In the genomic region with DNA sequence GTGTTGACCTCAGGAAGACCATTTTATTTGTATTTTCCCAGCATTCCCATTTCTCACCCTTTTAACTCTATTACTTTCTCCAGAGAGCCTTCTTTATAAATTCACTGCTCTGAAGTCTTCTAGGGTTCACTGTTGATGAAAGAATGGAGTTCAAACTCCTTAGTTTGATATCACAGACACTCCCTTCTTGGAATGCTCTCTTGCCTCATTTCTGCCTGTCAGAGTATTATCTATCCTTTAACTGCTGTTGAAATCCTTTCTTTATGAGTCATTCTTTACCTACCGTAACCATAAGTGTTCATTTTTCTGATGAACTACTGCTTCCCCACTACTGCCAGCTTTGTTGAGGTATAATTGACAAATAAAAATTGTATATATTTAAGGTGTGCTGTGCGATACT, we compare ENCODE assay signal across 11 cellular contexts. TPM values are rescaled to one million over a fixed set of nuclear protein-coding genes. Genes with fewer than 3 reads are reported as not detected.
DNase-seq lines count a peak whose midpoint lies in the region; ATAC-seq and TF ChIP-seq lines count a peak whose summit lies in the region.
"Had no signal": no experiment of that assay in that cellular context is flagged by ENCODE, and none has a peak within 500 bp of the region (broad histone marks: within the 10 kb centered on the region; RNA-seq: fewer than 3 reads in every experiment).

No MANE protein-coding gene starts in this region.

- TF ChIP-seq CTCF in brain microvascular endothelial cell (IDR thresholded peaks at IDR 0.05; ENCODE audit: low read depth, low read length, missing control alignments): no peak
- TF ChIP-seq CTCF in neural crest cell (conservative IDR thresholded peaks at IDR 0.05): no peak
- TF ChIP-seq CTCF in adrenal gland (IDR thresholded peaks at IDR 0.05): no peak

- peaks cover 17% of the 10 kb centered on the region for H3K9me3 Mint-ChIP-seq in neural crest cell
- peaks cover 17% of the 10 kb centered on the region for H3K9me3 Mint-ChIP-seq in activated naive CD4-positive, alpha-beta T cell treated with anti-CD3 and anti-CD28 coated beads for 36 hours

- no peaks in the 10 kb centered on the region for H3K9me3 ChIP-seq in adrenal gland (replicated peaks in 1 of 3)

- H3K27me3 Mint-ChIP-seq in neural crest cell (ENCODE audit: low read depth): no peaks in the 10 kb centered on the region
- H3K27me3 Mint-ChIP-seq in activated naive CD4-positive, alpha-beta T cell treated with anti-CD3 and anti-CD28 coated beads for 36 hours (ENCODE audit: low read depth): no peaks in the 10 kb centered on the region

- peak overlapping the region; percentile 17 for H3K4me3 Mint-ChIP-seq in neural crest cell
- no peak overlapping the region for H3K4me3 Mint-ChIP-seq in activated naive CD4-positive, alpha-beta T cell treated with anti-CD3 and anti-CD28 coated beads for 36 hours

- H3K36me3 Mint-ChIP-seq in neural crest cell (ENCODE audit: low read depth): peaks cover 25% of the 10 kb centered on the region
- peaks cover 21% of the 10 kb centered on the region for H3K36me3 Mint-ChIP-seq in activated naive CD4-positive, alpha-beta T cell treated with anti-CD3 and anti-CD28 coated beads for 36 hours (ENCODE audit: low read depth)

- peak; percentile 67 for DNase-seq in ELR (ENCODE audit: low read depth)
- peak; percentile 7 for DNase-seq in NCI-H69 (lab: John Stamatoyannopoulos, UW)
- peak; percentile 36 for DNase-seq in brain microvascular endothelial cell
- no peak for DNase-seq in neural crest cell (ENCODE audit: low read depth, low spot score)
- DNase-seq in activated naive CD4-positive, alpha-beta T cell treated with anti-CD3 and anti-CD28 coated beads for 36 hours: no peak
- no peak for DNase-seq in adrenal gland
- DNase-seq: activated naive CD4-positive, alpha-beta T cell treated with anti-CD3 and anti-CD28 coated beads, Interleukin-2, amount 50 U/mL, for 16 hours; NCI-H187 treated with DMSO at 0.1 percent for 48 hours; stimulated activated CD8-positive, alpha-beta memory T cell treated with anti-CD3 and anti-CD28 coated beads, Interleukin-4, amount 100 ng/mL, for 48 hours had no signal

- no peak overlapping the region for H3K27ac Mint-ChIP-seq in neural crest cell (ENCODE audit: unreplicated experiment)
- H3K27ac Mint-ChIP-seq in activated naive CD4-positive, alpha-beta T cell treated with anti-CD3 and anti-CD28 coated beads for 36 hours: no peak overlapping the region

- no peak for TF ChIP-seq POLR2A in adrenal gland (IDR thresholded peaks at IDR 0.05)

- H3K4me1 Mint-ChIP-seq in neural crest cell: peaks cover 5% of the 10 kb centered on the region
- peaks cover 43% of the 10 kb centered on the region for H3K4me1 Mint-ChIP-seq in activated naive CD4-positive, alpha-beta T cell treated with anti-CD3 and anti-CD28 coated beads for 36 hours (ENCODE audit: low read depth)

- H3K4me3 ChIP-seq in brain microvascular endothelial cell (ENCODE audit: low read depth, low read length) (no peak overlapping the region), adrenal gland (no peak overlapping the region)

- CTCF ChIA-PET in activated naive CD4-positive, alpha-beta T cell treated with anti-CD3 and anti-CD28 coated beads for 36 hours (lab: Charles Lee): interaction anchor here (1.4 kb wide), 1 partner anchor 9 kb away, joined by 3 read pairs; no protein-coding TSS in a partner anchor

- intact Hi-C loops in activated naive CD4-positive, alpha-beta T cell treated with anti-CD3 and anti-CD28 coated beads for 36 hours (cut with micrococcal nuclease): loop anchor here (2.0 kb wide), 1 partner anchor 82 kb away; no protein-coding TSS in a partner anchor
- intact Hi-C loops in adrenal gland (cut with DNase I): no loop called here

- peaks cover 9 to 25% of the 10 kb centered on the region in 2 donors for H3K4me1 ChIP-seq in adrenal gland (replicated peaks in 1 of 2)

- H3K36me3 ChIP-seq in brain microvascular endothelial cell (replicated peaks) (no peaks in the 10 kb centered on the region), adrenal gland (replicated peaks in 1 of 2) (no peaks in the 10 kb centered on the region)

- in situ Hi-C loops in brain microvascular endothelial cell (cut with HindIII; ENCODE audit: low pct_ligation_motif_present, low sequenced_read_pairs): no loop called here

- 61 to 70% (median 67%) methylated on average over 2 of the region's 2 CpGs for WGBS in adrenal gland, 4 donors

- H3K27me3 ChIP-seq in brain microvascular endothelial cell (replicated peaks): no peaks in the 10 kb centered on the region
- H3K27me3 ChIP-seq in adrenal gland: no peaks in the 10 kb centered on the region

- H3K27ac ChIP-seq in brain microvascular endothelial cell (no peak overlapping the region), adrenal gland (no peak overlapping the region)

- ATAC-seq in HG02798 (IDR thresholded peaks at IDR 0.05; ENCODE audit: poor library complexity, unreplicated experiment) (no peak), GM19452 (IDR thresholded peaks at IDR 0.05; ENCODE audit: unreplicated experiment) (no peak)

RNA-seq across cellular contexts. Expression of gene RIC1, which starts 4.3 kb away (rescaled TPM):
- total RNA-seq in neural crest cell (21.6 and 22.4 TPM in 2 replicates), adrenal gland (10 to 100 TPM; 15.4 to 33.1 (median 18.6) TPM)
- total RNA-seq in activated naive CD4-positive, alpha-beta T cell treated with anti-CD3 and anti-CD28 coated beads for 36 hours: 10 to 100 TPM; 14.5 to 16.4 TPM
- polyA plus RNA-seq in adrenal gland: 10 to 100 TPM in 1 of 3 donors, 1 to 10 TPM in 2; 3.6 to 11.3 (median 3.8) TPM

Comparison
In these comparisons a context has a peak if more than half of its experiments do, and no peak if none do; other contexts are left out.
1. DNase-seq: peak in ELR (single experiment), NCI-H69 (single experiment) and brain microvascular endothelial cell (single experiment); none in neural crest cell (single experiment), activated naive CD4-positive, alpha-beta T cell treated with anti-CD3 and anti-CD28 coated beads for 36 hours (single experiment) and adrenal gland (0 of 7).